Comparison of ENCODE assay signal across 8 cellular contexts in the genomic region with DNA sequence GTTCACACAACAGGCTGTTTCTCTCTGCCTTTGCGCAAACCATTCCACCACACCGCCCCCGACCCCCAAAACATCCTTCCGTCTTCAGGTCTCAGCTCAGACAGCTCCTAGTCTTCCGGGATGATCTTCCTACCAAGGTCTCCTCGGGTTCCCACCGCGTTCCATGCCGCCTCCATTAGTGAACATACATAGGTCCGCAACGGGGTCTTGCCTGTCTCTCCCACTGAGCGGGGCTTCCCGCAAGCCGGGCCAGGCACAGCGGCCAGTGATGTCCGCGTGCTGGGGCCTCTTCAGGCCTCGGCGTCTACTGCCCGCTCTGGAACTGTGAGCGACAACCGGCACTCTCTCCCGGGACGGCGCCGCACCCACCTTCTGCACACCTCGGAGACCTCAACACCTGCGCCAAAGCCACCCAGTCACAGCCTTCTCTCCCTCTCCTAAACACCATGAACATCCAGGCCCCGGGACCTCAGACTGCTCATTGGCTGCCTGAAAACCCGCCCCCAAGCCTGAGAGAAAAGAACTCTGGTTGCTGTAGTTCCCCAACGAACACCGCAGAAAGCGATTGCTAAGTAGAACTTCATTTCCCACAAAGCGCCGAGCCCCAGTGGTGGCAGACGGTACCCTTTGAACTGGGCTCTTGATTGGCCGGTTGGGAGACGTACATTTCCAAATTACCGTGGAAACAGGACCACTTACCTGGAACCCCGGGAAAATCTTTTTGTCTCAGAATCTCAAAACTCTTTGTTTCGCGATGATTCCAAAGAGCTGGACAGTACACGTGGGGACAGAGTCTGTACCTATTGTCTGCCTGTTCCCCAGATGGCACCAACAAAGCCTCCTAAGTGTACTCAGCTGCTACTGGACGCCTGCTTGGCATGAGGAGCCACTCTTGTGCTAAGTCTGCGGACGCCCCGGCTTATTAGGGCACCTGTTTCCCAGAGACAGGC. TPM values are rescaled to one million over a fixed set of nuclear protein-coding genes. Genes with fewer than 3 reads are reported as not detected.
DNase-seq lines count a peak whose midpoint lies in the region; ATAC-seq, FAIRE-seq and TF ChIP-seq lines count a peak whose summit lies in the region.

No MANE protein-coding gene starts in this region.

- TF ChIP-seq CTCF in uterus (IDR thresholded peaks at IDR 0.05) = peak in 1 of 4 experiments; percentile 31

- CTCF ChIA-PET in T-cell (lab: Charles Lee) = no interaction called here

- POLR2A ChIA-PET in T-cell (lab: Charles Lee) = interaction anchor here in 1 of 2 donors (1.2 kb wide), 1 partner anchor 10 kb away, joined by 10 read pairs; a partner anchor contains a TSS

- peak; percentile 86 for FAIRE-seq in H54 (lab: Jason Lieb, UNC)

- peak; percentile 98 to 99 (median 98) for ATAC-seq in T-cell (replicated peaks in 1 of 4)

- no peak overlapping the region for H3K27ac Mint-ChIP-seq in T-cell

- intact Hi-C loops in uterus (cut with DNase I; ENCODE audit: low total_unique reads) = no loop called here

- no peak overlapping the region for H3K4me3 Mint-ChIP-seq in T-cell

- H3K9me3 Mint-ChIP-seq in T-cell = no peaks in the 10 kb centered on the region

- H3K27ac ChIP-seq in uterus = peak overlapping the region; percentile 67 to 78

- peak overlapping the region; percentile 97 for H3K9ac ChIP-seq in ES-I3 (ENCODE audit: low read depth, low read length)

- DNase-seq in H54 (ENCODE audit: insufficient read length, low spot score) = peak; percentile 97
- DNase-seq in NCI-H1092 (lab: John Stamatoyannopoulos, UW) = peak; percentile 89
- DNase-seq in T-cell = peak; percentile 69 to 93 (median 86)
- peak; percentile 45 to 97 (median 92) for DNase-seq in anterior cingulate cortex (lab: John Stamatoyannopoulos, UW)
- DNase-seq in hepatic stellate cell (ENCODE audit: low spot score) = peak; percentile 97
- DNase-seq in pulmonary artery endothelial cell (ENCODE audit: low read depth, low spot score) = peak; percentile 78
- DNase-seq in uterus = peak; percentile 82 to 89

- H3K4me1 ChIP-seq in ES-I3 (ENCODE audit: insufficient read depth, low read length) (no peaks in the 10 kb centered on the region), uterus (no peaks in the 10 kb centered on the region)

- H3K36me3 Mint-ChIP-seq in T-cell = peaks cover 23% of the 10 kb centered on the region

- H3K36me3 ChIP-seq in ES-I3 (ENCODE audit: insufficient read depth, low read length) (no peaks in the 10 kb centered on the region; the same call in 1 of the 2 replicates), uterus (no peaks in the 10 kb centered on the region)

- no peaks in the 10 kb centered on the region for H3K9me3 ChIP-seq in ES-I3 (ENCODE audit: control insufficient read depth, insufficient read depth, low read length)
- H3K9me3 ChIP-seq in uterus = no peaks in the 10 kb centered on the region

- no peaks in the 10 kb centered on the region for H3K27me3 Mint-ChIP-seq in T-cell

- peak; percentile 48; the same call in 1 of the 2 replicates for TF ChIP-seq POLR2A in H54 (IDR thresholded peaks at IDR 0.05; ENCODE audit: low read depth, low read length)
- TF ChIP-seq POLR2A in uterus (IDR thresholded peaks at IDR 0.05) = peak in 1 of 2 donors; percentile 39

- no peaks in the 10 kb centered on the region for H3K27me3 ChIP-seq in uterus

- H3K4me3 ChIP-seq in uterus = peak overlapping the region; percentile 62

- peaks cover 9 to 13% (median 10%) of the 10 kb centered on the region in 3 donors for H3K4me1 Mint-ChIP-seq in T-cell

RNA-seq across cellular contexts. Expression of a gene that starts 9.5 kb away (rescaled TPM):
- total RNA-seq in T-cell (10 to 100 TPM; 18.9 to 38.4 (median 28.0) TPM), pulmonary artery endothelial cell (9.2 and 12.4 TPM in 2 replicates), uterus (10 to 100 TPM in 2 of 4 donors, 1 to 10 TPM in 2; 1.3 to 15.0 (median 10.1) TPM)

RNA-seq across cellular contexts. Expression of a gene that starts 21.8 kb away (rescaled TPM):
- total RNA-seq in T-cell (100 to 1,000 TPM; 291 to 348 (median 299) TPM), pulmonary artery endothelial cell (278 and 378 TPM in 2 replicates), uterus (100 to 1,000 TPM in 3 of 4 donors, 10 to 100 TPM in 1; 71.7 to 327 (median 277) TPM)

RNA-seq across cellular contexts. Expression of a gene that starts 45.8 kb away (rescaled TPM):
- not detected for total RNA-seq in T-cell
- total RNA-seq in pulmonary artery endothelial cell = not detected in 2 replicates
- not detected for total RNA-seq in uterus

Comparison
In these comparisons a context has a peak if more than half of its experiments do, and no peak if none do; other contexts are left out.
1. Peak in every context shown above with its lines: DNase-seq, ATAC-seq, H3K4me3 ChIP-seq and H3K27ac ChIP-seq.